Comparison of ENCODE assay signal across 8 cellular contexts in genomic region chr19:50461066-50461875, GRCh38. TPM values are rescaled to one million over a fixed set of nuclear protein-coding genes. Genes with fewer than 3 reads are reported as not detected.
DNase-seq lines count a peak whose midpoint lies in the region; ATAC-seq and TF ChIP-seq lines count a peak whose summit lies in the region.

No MANE protein-coding gene starts in this region.

- no peaks in the 10 kb centered on the region for H3K9me2 ChIP-seq in neural cell (ENCODE audit: insufficient read depth, low read length)

- ATAC-seq in GM21526 (IDR thresholded peaks at IDR 0.05; ENCODE audit: low FRiP score, unreplicated experiment) = no peak

- no peaks in the 10 kb centered on the region for H3F3A ChIP-seq in neural cell (ENCODE audit: insufficient read depth, low read length, poor library complexity, severe bottlenecking)

- no peak overlapping the region for H2AFZ ChIP-seq in neural cell (ENCODE audit: low read depth, low read length)

- no peaks in the 10 kb centered on the region for H4K20me1 ChIP-seq in neural cell (ENCODE audit: insufficient read depth)

- intact Hi-C loops in esophagus muscularis mucosa (cut with DNase I) = loop anchor here (2.0 kb wide), 1 partner anchor 92 kb away; no protein-coding TSS in a partner anchor

- peak; percentile 66 to 81 (median 67) for TF ChIP-seq CTCF in esophagus muscularis mucosa (IDR thresholded peaks at IDR 0.05)
- TF ChIP-seq CTCF in neural cell (IDR thresholded peaks at IDR 0.05; ENCODE audit: poor library complexity, severe bottlenecking) = peak; percentile 66

- H3K27me3 ChIP-seq in esophagus muscularis mucosa (peaks cover 0 to 85% (median 20%) of the 10 kb centered on the region in 4 donors), neural cell (ENCODE audit: insufficient read depth, low read depth, low read length) (no peaks in the 10 kb centered on the region)

- WGBS in esophagus muscularis mucosa = 31% methylated on average over 24 of the region's 28 CpGs

- no peak overlapping the region for H3K4me2 ChIP-seq in neural cell (ENCODE audit: low read length)

- no peak overlapping the region for H3K4me3 ChIP-seq in esophagus muscularis mucosa
- no peak overlapping the region for H3K4me3 ChIP-seq in neural cell (ENCODE audit: low read length)

- TF ChIP-seq RAD21 in neural cell (conservative IDR thresholded peaks at IDR 0.05) = peak; percentile 51

- no peaks in the 10 kb centered on the region for H3K36me3 ChIP-seq in esophagus muscularis mucosa
- no peaks in the 10 kb centered on the region for H3K36me3 ChIP-seq in neural cell (ENCODE audit: insufficient read depth, low read length)

- DNase-seq in ELR (ENCODE audit: low read depth) (peak; percentile 70), HK-2 (ENCODE audit: unreplicated experiment) (peak; percentile 73), NOMO-1 treated with dmso at 0.1 percent for 144 hours (lab: John Stamatoyannopoulos, UW; ENCODE audit: unreplicated experiment) (peak; percentile 49), esophagus muscularis mucosa (ENCODE audit: extremely low spot score) (no peak), superior temporal gyrus (ENCODE audit: extremely low spot score) (peak; percentile 79)
- peak; percentile 78 for DNase-seq in activated CD8-positive, alpha-beta memory T cell treated with anti-CD3 and anti-CD28 coated beads, Interleukin-2, amount 50 U/mL, for 48 hours

- no peak for TF ChIP-seq POLR2A in esophagus muscularis mucosa (IDR thresholded peaks at IDR 0.05; ENCODE audit: low read depth)

- no peak for TF ChIP-seq EP300 in esophagus muscularis mucosa (IDR thresholded peaks at IDR 0.05)
- no peak for TF ChIP-seq EP300 in neural cell (conservative IDR thresholded peaks at IDR 0.05; ENCODE audit: poor library complexity, severe bottlenecking)

- H3K9me3 ChIP-seq in esophagus muscularis mucosa (no peaks in the 10 kb centered on the region), neural cell (ENCODE audit: low read length) (no peaks in the 10 kb centered on the region)

- no peaks in the 10 kb centered on the region for H3K79me2 ChIP-seq in neural cell (replicated peaks; ENCODE audit: insufficient read depth, low read length)

- no peaks in the 10 kb centered on the region for H3K4me1 ChIP-seq in esophagus muscularis mucosa

- no peak overlapping the region for H3K27ac ChIP-seq in esophagus muscularis mucosa (replicated peaks in 1 of 4)
- no peak overlapping the region for H3K27ac ChIP-seq in neural cell (ENCODE audit: low read length)

- no peak overlapping the region for H3K9ac ChIP-seq in neural cell (ENCODE audit: low read length)

TF ChIP-seq in neural cell, 6 proteins besides CTCF, POLR2A, EP300 and RAD21:
- TF ChIP-seq TAF1 (IDR thresholded peaks at IDR 0.05; ENCODE audit: low read depth) = no peak
- no peak for TF ChIP-seq POLR2AphosphoS5 (IDR thresholded peaks at IDR 0.05)
- peak; percentile 57 for TF ChIP-seq SMC3 (conservative IDR thresholded peaks at IDR 0.05; ENCODE audit: poor library complexity)
TF ChIP-seq in neural cell: peak in this region for 1.

RNA-seq across cellular contexts. Expression of gene EMC10, which starts 15.0 kb away (rescaled TPM):
- total RNA-seq in esophagus muscularis mucosa = 10 to 100 TPM; 41.1 to 79.1 (median 59.7) TPM
- polyA plus RNA-seq in neural cell = 233 and 270 TPM in 2 replicates
- 126 and 135 TPM in 2 replicates for polyA minus RNA-seq in neural cell

RNA-seq across cellular contexts. Expression of gene GARIN5A, which starts 15.4 kb away (rescaled TPM):
- under 1 TPM in 2 of 4 donors, not detected in 2; 0.32 to 0.52 TPM for total RNA-seq in esophagus muscularis mucosa
- polyA plus RNA-seq in neural cell = 3.3 and 6.5 TPM in 2 replicates
- 1.2 and 1.9 TPM in 2 replicates for polyA minus RNA-seq in neural cell

RNA-seq across cellular contexts. Expression of gene MYBPC2, which starts 28.6 kb away (rescaled TPM):
- not detected for total RNA-seq in esophagus muscularis mucosa
- not detected in 2 replicates for polyA plus RNA-seq in neural cell
- polyA minus RNA-seq in neural cell = not detected in 2 replicates

RNA-seq across cellular contexts. Expression of gene SPIB, which starts 42.5 kb away (rescaled TPM):
- total RNA-seq in esophagus muscularis mucosa = under 1 TPM in 1 of 4 donors, not detected in 3; 0.17 TPM
- not detected in 2 replicates for polyA plus RNA-seq in neural cell
- polyA minus RNA-seq in neural cell = not detected in 2 replicates

RNA-seq across cellular contexts. Expression of gene JOSD2, which starts 49.7 kb away (rescaled TPM):
- 10 to 100 TPM; 31.3 to 59.4 (median 42.9) TPM for total RNA-seq in esophagus muscularis mucosa
- 6.6 and 10.7 TPM in 2 replicates for polyA plus RNA-seq in neural cell
- polyA minus RNA-seq in neural cell = 2.8 and 2.9 TPM in 2 replicates
